Comparison of ENCODE assay signal across 11 cellular contexts in genomic region chr3:111610612-111611054, GRCh38. TPM values are rescaled to one million over a fixed set of nuclear protein-coding genes. Genes with fewer than 3 reads are reported as not detected.
DNase-seq lines count a peak whose midpoint lies in the region; ATAC-seq and TF ChIP-seq lines count a peak whose summit lies in the region.
"Had no signal": no experiment of that assay in that cellular context is flagged by ENCODE, and none has a peak within 500 bp of the region (broad histone marks: within the 10 kb centered on the region; RNA-seq: fewer than 3 reads in every experiment).

No MANE protein-coding gene starts in this region.

- H3K27me3 ChIP-seq in esophagus muscularis mucosa: no peaks in the 10 kb centered on the region
- H3K27me3 ChIP-seq: colonic mucosa had no signal

- WGBS in esophagus muscularis mucosa: 86% methylated on average over 6 of the region's 8 CpGs

- H3K9me3 Mint-ChIP-seq in naive B cell: peaks cover 0 to 4% (median 0%) of the 10 kb centered on the region in 7 donors
- no peaks in the 10 kb centered on the region for H3K9me3 Mint-ChIP-seq in progenitor cell of endocrine pancreas (ENCODE audit: low read depth)
- H3K9me3 Mint-ChIP-seq: mesothelial cell of epicardium had no signal

- H3K36me3 ChIP-seq in esophagus muscularis mucosa: no peaks in the 10 kb centered on the region
- H3K36me3 ChIP-seq: colonic mucosa had no signal

- H3K4me3 Mint-ChIP-seq in T-helper 17 cell (peak overlapping the region; percentile 91), naive B cell (peak overlapping the region in 6 of 8 donors; percentile 57 to 72 (median 66)), progenitor cell of endocrine pancreas (ENCODE audit: low read depth) (no peak overlapping the region)
- H3K4me3 Mint-ChIP-seq: mesothelial cell of epicardium had no signal

- ATAC-seq in GM19023 (IDR thresholded peaks at IDR 0.05; ENCODE audit: unreplicated experiment): peak; percentile 27
- ATAC-seq in HG02981 (IDR thresholded peaks at IDR 0.05; ENCODE audit: unreplicated experiment): peak; percentile 15
- ATAC-seq in T-helper 17 cell: peak; percentile 53
- peak; percentile 26 to 44 for ATAC-seq in naive B cell (ENCODE audit: low read depth in 2 of 2)

- H3K9me3 ChIP-seq in T-helper 17 cell (ENCODE audit: control insufficient read depth, low read length, poor library complexity, severe bottlenecking): no peaks in the 10 kb centered on the region
- H3K9me3 ChIP-seq in esophagus muscularis mucosa: no peaks in the 10 kb centered on the region
- H3K9me3 ChIP-seq: colonic mucosa had no signal

- no peak overlapping the region for H3K27ac ChIP-seq in esophagus muscularis mucosa (replicated peaks in 1 of 4)
- H3K27ac ChIP-seq: colonic mucosa, PC-9 had no signal

- DNase-seq in T-helper 17 cell (no peak), naive B cell (no peak), SIG-M5 treated with dmso at 0.1 percent for 504 hours (lab: John Stamatoyannopoulos, UW; ENCODE audit: unreplicated experiment) (no peak), GF-D8 (lab: John Stamatoyannopoulos, UW) (no peak), esophagus muscularis mucosa (ENCODE audit: extremely low spot score) (no peak), progenitor cell of endocrine pancreas (ENCODE audit: low spot score, unreplicated experiment) (no peak)
- DNase-seq: colonic mucosa, PC-9 had no signal

- H3K4me3 ChIP-seq in esophagus muscularis mucosa: no peak overlapping the region
- H3K4me3 ChIP-seq: colonic mucosa, PC-9 had no signal

- TF ChIP-seq CTCF in esophagus muscularis mucosa (IDR thresholded peaks at IDR 0.05) (no peak), progenitor cell of endocrine pancreas (IDR thresholded peaks at IDR 0.05; ENCODE audit: unreplicated experiment) (no peak)

- H3K27me3 Mint-ChIP-seq in T-helper 17 cell: no peaks in the 10 kb centered on the region
- H3K27me3 Mint-ChIP-seq in naive B cell: no peaks in the 10 kb centered on the region
- peaks cover 31% of the 10 kb centered on the region for H3K27me3 Mint-ChIP-seq in progenitor cell of endocrine pancreas

- H3K36me3 Mint-ChIP-seq in T-helper 17 cell (ENCODE audit: low read depth) (peaks cover 17% of the 10 kb centered on the region), naive B cell (no peaks in the 10 kb centered on the region), progenitor cell of endocrine pancreas (ENCODE audit: insufficient read depth) (no peaks in the 10 kb centered on the region)
- H3K36me3 Mint-ChIP-seq: mesothelial cell of epicardium had no signal

- peak overlapping the region; percentile 97 for H3K27ac Mint-ChIP-seq in T-helper 17 cell
- peak overlapping the region in 5 of 6 donors; percentile 40 to 94 (median 67) for H3K27ac Mint-ChIP-seq in naive B cell
- no peak overlapping the region for H3K27ac Mint-ChIP-seq in progenitor cell of endocrine pancreas
- H3K27ac Mint-ChIP-seq: mesothelial cell of epicardium had no signal

- intact Hi-C loops in esophagus muscularis mucosa (cut with DNase I): no loop called here

- no peaks in the 10 kb centered on the region for H3K4me1 ChIP-seq in esophagus muscularis mucosa
- H3K4me1 ChIP-seq: colonic mucosa had no signal

- no peak for TF ChIP-seq POLR2A in esophagus muscularis mucosa (IDR thresholded peaks at IDR 0.05; ENCODE audit: low read depth)

- no peak for TF ChIP-seq EP300 in esophagus muscularis mucosa (IDR thresholded peaks at IDR 0.05)

- H3K4me1 Mint-ChIP-seq in T-helper 17 cell: peaks cover 57% of the 10 kb centered on the region
- H3K4me1 Mint-ChIP-seq in naive B cell: peaks cover 19 to 33% (median 27%) of the 10 kb centered on the region in 3 donors
- H3K4me1 Mint-ChIP-seq in progenitor cell of endocrine pancreas (ENCODE audit: low read depth): peaks cover 10% of the 10 kb centered on the region

RNA-seq across cellular contexts. Expression of gene ZBED2, which starts 15.5 kb away (rescaled TPM):
- under 1 TPM; 0.12 to 0.13 TPM for total RNA-seq in T-helper 17 cell
- polyA plus RNA-seq in naive B cell (ENCODE audit: low read depth in 6 of 6): 1 to 10 TPM in 3 of 6 donors, under 1 TPM in 3; 0.12 to 4.9 (median 1.4) TPM
- under 1 TPM in 1 of 4 donors, not detected in 3; 0.13 TPM for total RNA-seq in esophagus muscularis mucosa
- total RNA-seq in progenitor cell of endocrine pancreas: not detected in 2 replicates
- total RNA-seq: mesothelial cell of epicardium had no signal
